Comparison of ENCODE assay signal across 8 cellular contexts in the genomic region with DNA sequence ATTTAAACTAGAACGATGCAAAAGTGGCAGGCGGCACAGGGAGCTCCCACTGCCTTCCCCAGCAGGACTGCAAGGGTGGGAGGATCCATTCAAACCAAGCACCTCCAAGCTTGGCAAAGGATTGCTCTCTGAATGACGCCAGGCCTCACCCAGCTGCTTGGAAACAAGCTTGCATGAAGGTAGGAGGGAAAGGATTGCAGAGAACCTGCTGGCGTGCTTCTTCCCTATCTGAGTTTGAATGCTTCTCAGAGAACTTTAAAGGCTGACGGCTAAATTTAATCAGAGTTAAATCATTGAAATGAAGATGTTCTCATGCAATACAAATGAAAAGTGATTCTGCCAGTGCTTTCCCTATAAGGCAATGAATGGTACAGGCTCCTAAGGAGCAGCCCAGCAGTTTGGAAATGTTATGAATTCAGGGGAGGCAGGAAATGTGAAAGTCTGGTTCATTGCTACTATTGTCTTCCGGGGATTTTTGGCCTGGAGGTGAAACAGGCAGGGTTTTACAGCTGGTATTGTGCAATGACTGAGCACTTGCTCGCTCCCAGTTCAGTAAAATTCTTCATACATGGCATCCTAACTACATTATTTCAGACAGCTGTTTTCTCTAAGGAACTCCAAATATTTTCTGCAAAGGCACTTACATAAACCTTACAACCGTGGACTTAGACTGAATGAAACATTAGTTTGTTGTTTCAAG. TPM values are rescaled to one million over a fixed set of nuclear protein-coding genes. Genes with fewer than 3 reads are reported as not detected.
DNase-seq lines count a peak whose midpoint lies in the region; ATAC-seq and TF ChIP-seq lines count a peak whose summit lies in the region.

No MANE protein-coding gene starts in this region.

- no peak for TF ChIP-seq CTCF in stomach (IDR thresholded peaks at IDR 0.05)
- TF ChIP-seq CTCF in activated CD8-positive, alpha-beta T cell treated with anti-CD3 and anti-CD28 coated beads for 36 hours (IDR thresholded peaks at IDR 0.05) = no peak

- H3K27ac Mint-ChIP-seq in activated CD8-positive, alpha-beta T cell treated with anti-CD3 and anti-CD28 coated beads for 36 hours = no peak overlapping the region

- ATAC-seq in activated CD8-positive, alpha-beta T cell treated with anti-CD3 and anti-CD28 coated beads for 36 hours = no peak
- no peak for ATAC-seq in GM21423 (IDR thresholded peaks at IDR 0.05; ENCODE audit: unreplicated experiment)
- ATAC-seq in GM18517 (IDR thresholded peaks at IDR 0.05; ENCODE audit: unreplicated experiment) = no peak

- H3K36me3 ChIP-seq in iPS-20b (ENCODE audit: insufficient read depth, low read depth, low read length) (no peaks in the 10 kb centered on the region), stomach (no peaks in the 10 kb centered on the region)

- DNase-seq in HT1080 (ENCODE audit: low read depth) = peak; percentile 49
- DNase-seq in amniotic epithelial cell (ENCODE audit: low read depth) = peak; percentile 94
- peak; percentile 62 for DNase-seq in stomach
- no peak for DNase-seq in DMS53 (lab: John Stamatoyannopoulos, UW)
- DNase-seq in activated CD8-positive, alpha-beta T cell treated with anti-CD3 and anti-CD28 coated beads for 36 hours = no peak

- no peaks in the 10 kb centered on the region for H3K27me3 ChIP-seq in iPS-20b (ENCODE audit: insufficient read depth, low read length)
- no peaks in the 10 kb centered on the region for H3K27me3 ChIP-seq in stomach

- H3K4me3 ChIP-seq in iPS-20b (ENCODE audit: low read length) (no peak overlapping the region; the same call in 1 of the 2 replicates), stomach (no peak overlapping the region)

- intact Hi-C loops in stomach (cut with DNase I; ENCODE audit: low total_unique reads) = no loop called here
- intact Hi-C loops in activated CD8-positive, alpha-beta T cell treated with anti-CD3 and anti-CD28 coated beads for 36 hours (cut with micrococcal nuclease) = no loop called here

- TF ChIP-seq POLR2A in stomach (IDR thresholded peaks at IDR 0.05) = no peak

- H3K9ac ChIP-seq in iPS-20b (ENCODE audit: low read depth, low read length) = peak overlapping the region; percentile 36; the same call in 1 of the 2 replicates

- H3K27me3 Mint-ChIP-seq in activated CD8-positive, alpha-beta T cell treated with anti-CD3 and anti-CD28 coated beads for 36 hours = no peaks in the 10 kb centered on the region

- peaks cover 30% of the 10 kb centered on the region for H3K4me1 ChIP-seq in iPS-20b (ENCODE audit: insufficient read depth, low read length)
- peaks cover 21 to 43% (median 32%) of the 10 kb centered on the region in 4 donors for H3K4me1 ChIP-seq in stomach

- no peaks in the 10 kb centered on the region for H3K36me3 Mint-ChIP-seq in activated CD8-positive, alpha-beta T cell treated with anti-CD3 and anti-CD28 coated beads for 36 hours (ENCODE audit: low read depth)

- no peaks in the 10 kb centered on the region for H3K9me3 ChIP-seq in iPS-20b (ENCODE audit: insufficient read depth, low read depth, low read length)
- H3K9me3 ChIP-seq in stomach = no peaks in the 10 kb centered on the region

- no peaks in the 10 kb centered on the region for H3K9me3 Mint-ChIP-seq in activated CD8-positive, alpha-beta T cell treated with anti-CD3 and anti-CD28 coated beads for 36 hours

- POLR2A ChIA-PET in activated CD8-positive, alpha-beta T cell treated with anti-CD3 and anti-CD28 coated beads for 36 hours (lab: Charles Lee) = no interaction called here

- CTCF ChIA-PET in activated CD8-positive, alpha-beta T cell treated with anti-CD3 and anti-CD28 coated beads for 36 hours (lab: Charles Lee) = no interaction called here

- H3K27ac ChIP-seq in iPS-20b (ENCODE audit: low read length) (peak overlapping the region; percentile 18), stomach (peak overlapping the region; percentile 62 to 79 (median 71))

- H3K4me1 Mint-ChIP-seq in activated CD8-positive, alpha-beta T cell treated with anti-CD3 and anti-CD28 coated beads for 36 hours (ENCODE audit: low read depth) = peaks cover 3% of the 10 kb centered on the region

- TF ChIP-seq EP300 in stomach (IDR thresholded peaks at IDR 0.05) = no peak

- no peak overlapping the region for H3K4me3 Mint-ChIP-seq in activated CD8-positive, alpha-beta T cell treated with anti-CD3 and anti-CD28 coated beads for 36 hours

- 17 to 22% (median 20%) methylated on average over 8 of the region's 8 CpGs for WGBS in stomach, 5 donors

RNA-seq across cellular contexts. Expression of a gene that starts 31.9 kb away (rescaled TPM):
- total RNA-seq in HT1080 (2014; rRNA removed; shearing (Covaris generic)) = 0.32 and 1.2 TPM in 2 replicates
- polyA plus RNA-seq in HT1080 (2015; cell fraction: cytosol; rRNA removed) = 0.44 and 0.89 TPM in 2 replicates
- 0.37 and 1.4 TPM in 2 replicates for polyA plus RNA-seq in HT1080 (2015; cell fraction: nucleus; rRNA removed)
- 100 to 1,000 TPM in 1 of 5 donors, 10 to 100 TPM in 4; 27.5 to 105 (median 30.7) TPM for total RNA-seq in stomach
- 10 to 100 TPM; 11.3 to 16.5 (median 14.8) TPM for polyA plus RNA-seq in stomach
- total RNA-seq in activated CD8-positive, alpha-beta T cell treated with anti-CD3 and anti-CD28 coated beads for 36 hours = 10 to 100 TPM; 15.3 to 16.6 TPM

Comparison
In these comparisons a context has a peak if more than half of its experiments do, and no peak if none do; other contexts are left out.
1. DNase-seq: peak in HT1080 (single experiment), amniotic epithelial cell (single experiment) and stomach (single experiment); none in DMS53 (single experiment) and activated CD8-positive, alpha-beta T cell treated with anti-CD3 and anti-CD28 coated beads for 36 hours (single experiment).